In genomic region chr2:8536686-8537571, GRCh38 we compare ENCODE assay signal across 13 cellular contexts.
DNase-seq lines count a peak whose midpoint lies in the region; ATAC-seq and FAIRE-seq lines count a peak whose summit lies in the region.
"Had no signal": no experiment of that assay in that cellular context is flagged by ENCODE, and none has a peak within 500 bp of the region (broad histone marks: within the 10 kb centered on the region; RNA-seq: fewer than 3 reads in every experiment).

No MANE protein-coding gene starts in this region.

- DNase-seq in activated CD4-positive, alpha-beta T cell treated with anti-CD3 and anti-CD28 coated beads for 36 hours = no peak
- DNase-seq in activated CD4-positive, alpha-beta T cell treated with anti-CD3 and anti-CD28 coated beads for 4 hours = no peak
- peak; percentile 53 for DNase-seq in SK-N-DZ (ENCODE audit: low spot score)
- no peak for DNase-seq in effector memory CD8-positive, alpha-beta T cell
- no peak for DNase-seq in RCC 7860 (ENCODE audit: low spot score)
- no peak for DNase-seq in DMS53 (lab: John Stamatoyannopoulos, UW)
- DNase-seq: DMS79; NCI-H1694; NK-92 treated with Interleukin-12 subunit alpha and Interleukin-12 subunit beta, amount 100 ng/mL, for 24 hours; transverse colon had no signal

- H3K4me1 ChIP-seq in skeletal muscle tissue (ENCODE audit: control insufficient read depth in 3 of 3, insufficient read depth in 3 of 3, low read length in 3 of 3) = peaks cover 24 to 44% (median 34%) of the 10 kb centered on the region in 3 donors

- peak; percentile 7 for ATAC-seq in activated CD4-positive, alpha-beta T cell treated with anti-CD3 and anti-CD28 coated beads for 36 hours
- ATAC-seq in effector memory CD8-positive, alpha-beta T cell (replicated peaks) = no peak
- no peak for ATAC-seq in HG03139 (IDR thresholded peaks at IDR 0.05; ENCODE audit: unreplicated experiment)

- FAIRE-seq in RCC 7860 (lab: Jason Lieb, UNC) = no peak

- CTCF ChIA-PET in activated CD4-positive, alpha-beta T cell treated with anti-CD3 and anti-CD28 coated beads for 36 hours (lab: Charles Lee) = no interaction called here

- H3K27ac ChIP-seq in skeletal muscle tissue (ENCODE audit: low read depth, low read length) = peak overlapping the region; percentile 40

- peaks cover 48% of the 10 kb centered on the region for H3K4me1 Mint-ChIP-seq in activated CD4-positive, alpha-beta T cell treated with anti-CD3 and anti-CD28 coated beads for 36 hours
- peaks cover 41 to 47% of the 10 kb centered on the region in 2 donors for H3K4me1 Mint-ChIP-seq in effector memory CD8-positive, alpha-beta T cell (ENCODE audit: low read depth in 2 of 2)

- H3K4me3 ChIP-seq in skeletal muscle tissue (ENCODE audit: low read length in 3 of 3) = no peak overlapping the region
- H3K4me3 ChIP-seq: ovary, transverse colon had no signal

- no peak overlapping the region for H3K4me3 Mint-ChIP-seq in activated CD4-positive, alpha-beta T cell treated with anti-CD3 and anti-CD28 coated beads for 36 hours
- H3K4me3 Mint-ChIP-seq in effector memory CD8-positive, alpha-beta T cell = no peak overlapping the region

- H3K9ac ChIP-seq in skeletal muscle tissue (ENCODE audit: low read depth in 1 of 3, low read length in 3 of 3) = no peak overlapping the region

- intact Hi-C loops in activated CD4-positive, alpha-beta T cell treated with anti-CD3 and anti-CD28 coated beads for 36 hours (cut with DNase I, micrococcal nuclease) = no loop called here

- no peaks in the 10 kb centered on the region for H3K9me3 ChIP-seq in skeletal muscle tissue (ENCODE audit: control insufficient read depth in 3 of 3, low read length in 3 of 3)
- H3K9me3 ChIP-seq: ovary had no signal

- H3K27ac Mint-ChIP-seq in activated CD4-positive, alpha-beta T cell treated with anti-CD3 and anti-CD28 coated beads for 36 hours = peak overlapping the region; percentile 61
- peak overlapping the region; percentile 85 to 91 for H3K27ac Mint-ChIP-seq in effector memory CD8-positive, alpha-beta T cell

- POLR2A ChIA-PET in activated CD4-positive, alpha-beta T cell treated with anti-CD3 and anti-CD28 coated beads for 36 hours (lab: Charles Lee) = interaction anchor here (0.6 to 1.5 kb wide), 3 partner anchors 11 to 1996 kb away, joined by 3 read pairs; no protein-coding TSS in a partner anchor

- H3K36me3 Mint-ChIP-seq in activated CD4-positive, alpha-beta T cell treated with anti-CD3 and anti-CD28 coated beads for 36 hours (ENCODE audit: low read depth) = peaks cover 2% of the 10 kb centered on the region
- no peaks in the 10 kb centered on the region for H3K36me3 Mint-ChIP-seq in effector memory CD8-positive, alpha-beta T cell (ENCODE audit: insufficient read depth)

- H3K36me3 ChIP-seq in skeletal muscle tissue (ENCODE audit: control insufficient read depth in 3 of 3, insufficient read depth in 3 of 3, low read length in 3 of 3) = no peaks in the 10 kb centered on the region
- H3K36me3 ChIP-seq: ovary, transverse colon had no signal

- H3K27me3 Mint-ChIP-seq in activated CD4-positive, alpha-beta T cell treated with anti-CD3 and anti-CD28 coated beads for 36 hours = no peaks in the 10 kb centered on the region
- H3K27me3 Mint-ChIP-seq in effector memory CD8-positive, alpha-beta T cell = no peaks in the 10 kb centered on the region

- peaks cover 0 to 3% (median 0%) of the 10 kb centered on the region in 3 donors for H3K27me3 ChIP-seq in skeletal muscle tissue (ENCODE audit: control insufficient read depth in 3 of 3, insufficient read depth in 3 of 3, low read length in 3 of 3)
- H3K27me3 ChIP-seq: ovary, transverse colon had no signal

- H3K9me3 Mint-ChIP-seq in activated CD4-positive, alpha-beta T cell treated with anti-CD3 and anti-CD28 coated beads for 36 hours (ENCODE audit: low read depth) = peaks cover 4% of the 10 kb centered on the region
- peaks cover 0 to 2% of the 10 kb centered on the region in 2 donors for H3K9me3 Mint-ChIP-seq in effector memory CD8-positive, alpha-beta T cell
